Comparison of ENCODE assay signal across 15 cellular contexts in genomic region chr18:22314406-22314805, GRCh38.
DNase-seq lines count a peak whose midpoint lies in the region; ATAC-seq, FAIRE-seq and TF ChIP-seq lines count a peak whose summit lies in the region.
"Had no signal": no experiment of that assay in that cellular context is flagged by ENCODE, and none has a peak within 500 bp of the region (broad histone marks: within the 10 kb centered on the region; RNA-seq: fewer than 3 reads in every experiment).

No MANE protein-coding gene starts in this region.

- POLR2A ChIA-PET in MCF 10A (lab: Yijun Ruan, JAX) = no interaction called here

- DNase-seq in mammary epithelial cell (peak; percentile 52), MCF 10A (ENCODE audit: unreplicated experiment) (no peak), astrocyte of the cerebellum (ENCODE audit: low read depth) (peak; percentile 37), hepatocyte (ENCODE audit: low spot score) (peak; percentile 57), urothelium cell line (ENCODE audit: low spot score) (peak; percentile 69), vagina (ENCODE audit: extremely low spot score in 2 of 2) (no peak)
- no peak for DNase-seq in natural killer cell treated with Interleukin-12 subunit alpha and Interleukin-12 subunit beta and Interleukin-15 and Interleukin-18, amount 100 ng/mL, for 72 hours (ENCODE audit: low spot score)
- DNase-seq: activated CD4-positive, alpha-beta T cell treated with anti-CD3 and anti-CD28 coated beads, Interleukin-2, amount 50 U/mL, for 4 hours; activated effector memory CD4-positive, alpha-beta T cell treated with Interleukin-2 at 50 U/mL for 16 hours; OCI-M1; T-helper 2 cell; thyroid gland had no signal

- BruUV-seq in mammary epithelial cell (replicated peaks; lab: Mats Ljungman, UMichigan) (no TSS peak), MCF 10A (replicated peaks; lab: Mats Ljungman, UMichigan) (no TSS peak)

- H3K4me3 Mint-ChIP-seq in MCF 10A (ENCODE audit: unreplicated experiment) = no peak overlapping the region
- H3K4me3 Mint-ChIP-seq in natural killer cell treated with Interleukin-12 subunit alpha and Interleukin-12 subunit beta and Interleukin-15 and Interleukin-18, amount 100 ng/mL, for 72 hours = no peak overlapping the region

- H3K27ac ChIP-seq in mammary epithelial cell (ENCODE audit: insufficient read depth, low read depth, low read length) (no peak overlapping the region), hepatocyte (peak overlapping the region; percentile 82), vagina (no peak overlapping the region)
- H3K27ac ChIP-seq: 22Rv1, epithelial cell of prostate, thyroid gland had no signal

- H3K9ac ChIP-seq in mammary epithelial cell (ENCODE audit: insufficient read depth, low read length) = no peak overlapping the region

- H3K27me3 Mint-ChIP-seq in MCF 10A (ENCODE audit: insufficient read depth, unreplicated experiment) = no peaks in the 10 kb centered on the region
- H3K27me3 Mint-ChIP-seq in natural killer cell treated with Interleukin-12 subunit alpha and Interleukin-12 subunit beta and Interleukin-15 and Interleukin-18, amount 100 ng/mL, for 72 hours = peaks cover 3 to 8% of the 10 kb centered on the region in 2 donors

- H2AFZ ChIP-seq in mammary epithelial cell (ENCODE audit: low read depth, low read length) = peak overlapping the region; percentile 31
- no peak overlapping the region for H2AFZ ChIP-seq in hepatocyte

- intact Hi-C loops in mammary epithelial cell (cut with micrococcal nuclease) = no loop called here
- intact Hi-C loops in MCF 10A (cut with micrococcal nuclease) = no loop called here
- intact Hi-C loops in vagina (cut with DNase I) = no loop called here

- no peak overlapping the region for H3K4me2 ChIP-seq in mammary epithelial cell (ENCODE audit: insufficient read depth, low read depth, low read length)
- H3K4me2 ChIP-seq in hepatocyte = peak overlapping the region; percentile 45

- no peaks in the 10 kb centered on the region for H3K9me2 ChIP-seq in hepatocyte (replicated peaks; ENCODE audit: insufficient read depth)

- H3K4me1 Mint-ChIP-seq in MCF 10A (ENCODE audit: insufficient read depth, unreplicated experiment) = no peaks in the 10 kb centered on the region
- peaks cover 4 to 8% of the 10 kb centered on the region in 2 donors for H3K4me1 Mint-ChIP-seq in natural killer cell treated with Interleukin-12 subunit alpha and Interleukin-12 subunit beta and Interleukin-15 and Interleukin-18, amount 100 ng/mL, for 72 hours (ENCODE audit: low read depth in 2 of 2)

- ATAC-seq in GM21528 (IDR thresholded peaks at IDR 0.05; ENCODE audit: low FRiP score, unreplicated experiment) = no peak
- no peak for ATAC-seq in natural killer cell treated with Interleukin-12 subunit alpha and Interleukin-12 subunit beta and Interleukin-15 and Interleukin-18, amount 100 ng/mL, for 72 hours

- H3K79me2 ChIP-seq in mammary epithelial cell (ENCODE audit: insufficient read depth, low read length) (no peaks in the 10 kb centered on the region), hepatocyte (no peaks in the 10 kb centered on the region)

- no peaks in the 10 kb centered on the region for H3K27me3 ChIP-seq in mammary epithelial cell (ENCODE audit: insufficient read depth, low read length)
- H3K27me3 ChIP-seq in hepatocyte = no peaks in the 10 kb centered on the region
- no peaks in the 10 kb centered on the region for H3K27me3 ChIP-seq in vagina
- H3K27me3 ChIP-seq: thyroid gland had no signal

- no peaks in the 10 kb centered on the region for H4K20me1 ChIP-seq in mammary epithelial cell (ENCODE audit: insufficient read depth, low read length)
- H4K20me1 ChIP-seq in hepatocyte (ENCODE audit: insufficient read depth, poor library complexity, severe bottlenecking) = no peaks in the 10 kb centered on the region

- TF ChIP-seq POLR2A in vagina (IDR thresholded peaks at IDR 0.05) = no peak

- WGBS in mammary epithelial cell (ENCODE audit: low coverage, missing lambda C conversion rate) = 14% methylated on average over 3 of the region's 3 CpGs
- 55% methylated on average over 3 of the region's 3 CpGs for WGBS in hepatocyte (ENCODE audit: low lambda C conversion rate, missing lambda C conversion rate)

- dilution Hi-C loops in mammary epithelial cell (cut with HindIII; ENCODE audit: low sequenced_read_pairs) = no loop called here

- no peaks in the 10 kb centered on the region for H3K36me3 Mint-ChIP-seq in MCF 10A (ENCODE audit: insufficient read depth, unreplicated experiment)
- H3K36me3 Mint-ChIP-seq in natural killer cell treated with Interleukin-12 subunit alpha and Interleukin-12 subunit beta and Interleukin-15 and Interleukin-18, amount 100 ng/mL, for 72 hours = no peaks in the 10 kb centered on the region

- no peak for TF ChIP-seq CTCF in mammary epithelial cell (conservative IDR thresholded peaks at IDR 0.05 in 1 of 2, IDR thresholded peaks at IDR 0.05 in 1 of 2; ENCODE audit: extremely low read depth in 1 of 2, insufficient read depth in 1 of 2, low read depth in 1 of 2, low read length in 2 of 2)
- TF ChIP-seq CTCF in MCF 10A (IDR thresholded peaks at IDR 0.05; ENCODE audit: unreplicated experiment) = no peak
- no peak for TF ChIP-seq CTCF in astrocyte of the cerebellum (IDR thresholded peaks at IDR 0.05; ENCODE audit: low read depth, low read length, missing control alignments)
- TF ChIP-seq CTCF in hepatocyte (IDR thresholded peaks at IDR 0.05; ENCODE audit: poor library complexity) = no peak
- no peak for TF ChIP-seq CTCF in vagina (IDR thresholded peaks at IDR 0.05)

- in situ Hi-C loops in mammary epithelial cell (cut with MboI; ENCODE audit: low sequenced_read_pairs in 2 of 2) = no loop called here
- in situ Hi-C loops in astrocyte of the cerebellum (cut with HindIII; ENCODE audit: low sequenced_read_pairs) = no loop called here

- H3K9me3 ChIP-seq in mammary epithelial cell (replicated peaks; ENCODE audit: insufficient read depth, low read length) = no peaks in the 10 kb centered on the region
- no peaks in the 10 kb centered on the region for H3K9me3 ChIP-seq in hepatocyte (ENCODE audit: low read depth)
- no peaks in the 10 kb centered on the region for H3K9me3 ChIP-seq in vagina
- H3K9me3 ChIP-seq: thyroid gland had no signal

- H3K4me1 ChIP-seq in mammary epithelial cell (ENCODE audit: insufficient read depth, low read length) = peaks cover 7% of the 10 kb centered on the region
- peaks cover 10% of the 10 kb centered on the region for H3K4me1 ChIP-seq in hepatocyte (ENCODE audit: insufficient read depth)
- no peaks in the 10 kb centered on the region for H3K4me1 ChIP-seq in vagina
- H3K4me1 ChIP-seq: thyroid gland had no signal

- H3K4me3 ChIP-seq in mammary epithelial cell (replicated peaks in 1 of 3; ENCODE audit: insufficient read depth in 1 of 3, low read depth in 2 of 3, low read length in 3 of 3) (no peak overlapping the region), astrocyte of the cerebellum (ENCODE audit: low read depth, low read length) (no peak overlapping the region), hepatocyte (no peak overlapping the region), vagina (no peak overlapping the region)
- H3K4me3 ChIP-seq: thyroid gland had no signal

- FAIRE-seq in urothelium cell line (lab: Jason Lieb, UNC) = no peak

- no peaks in the 10 kb centered on the region for H3K9me3 Mint-ChIP-seq in MCF 10A (ENCODE audit: unreplicated experiment)
- no peaks in the 10 kb centered on the region for H3K9me3 Mint-ChIP-seq in natural killer cell treated with Interleukin-12 subunit alpha and Interleukin-12 subunit beta and Interleukin-15 and Interleukin-18, amount 100 ng/mL, for 72 hours

- no peak overlapping the region for H3K27ac Mint-ChIP-seq in MCF 10A (ENCODE audit: low read depth, unreplicated experiment)
- no peak overlapping the region for H3K27ac Mint-ChIP-seq in natural killer cell treated with Interleukin-12 subunit alpha and Interleukin-12 subunit beta and Interleukin-15 and Interleukin-18, amount 100 ng/mL, for 72 hours

- CTCF ChIA-PET in mammary epithelial cell (lab: Charles Lee; ENCODE audit: low non-redundant PET) = no interaction called here
- CTCF ChIA-PET in MCF 10A (lab: Yijun Ruan, JAX) = no interaction called here

- no peaks in the 10 kb centered on the region for H3K36me3 ChIP-seq in mammary epithelial cell (ENCODE audit: insufficient read depth, low read length)
- H3K36me3 ChIP-seq in hepatocyte (replicated peaks; ENCODE audit: insufficient read depth, low read depth) = no peaks in the 10 kb centered on the region
- H3K36me3 ChIP-seq in vagina = no peaks in the 10 kb centered on the region
- H3K36me3 ChIP-seq: thyroid gland had no signal

Comparison
In these comparisons a context has a peak if more than half of its experiments do, and no peak if none do; other contexts are left out.
1. DNase-seq: peak in mammary epithelial cell (single experiment), astrocyte of the cerebellum (single experiment), hepatocyte (single experiment) and urothelium cell line (single experiment); none in MCF 10A (single experiment), natural killer cell treated with Interleukin-12 subunit alpha and Interleukin-12 subunit beta and Interleukin-15 and Interleukin-18, amount 100 ng/mL, for 72 hours (single experiment) and vagina (0 of 2).